ENCODE assay signal across 11 cellular contexts in genomic region chr3:134330895-134331810, GRCh38. TPM values are rescaled to one million over a fixed set of nuclear protein-coding genes. Genes with fewer than 3 reads are reported as not detected.
DNase-seq lines count a peak whose midpoint lies in the region; TF ChIP-seq lines count a peak whose summit lies in the region.
"Had no signal": no experiment of that assay in that cellular context is flagged by ENCODE, and none has a peak within 500 bp of the region (broad histone marks: within the 10 kb centered on the region; RNA-seq: fewer than 3 reads in every experiment).

No MANE protein-coding gene starts in this region.

- H3K4me3 Mint-ChIP-seq in endodermal cell, result no peak overlapping the region
- H3K4me3 Mint-ChIP-seq: activated B cell treated with CpG ODN at 0.5 μM for 24 hours had no signal

- DNase-seq in A172 (ENCODE audit: low spot score), result peak; percentile 80
- peak; percentile 84 for DNase-seq in M059J (ENCODE audit: low read depth)
- DNase-seq in endodermal cell, result peak; percentile 77
- no peak for DNase-seq in DMS53 (lab: John Stamatoyannopoulos, UW)
- no peak for DNase-seq in GM10266 (ENCODE audit: extremely low spot score)
- no peak for DNase-seq in COR-L47 (lab: John Stamatoyannopoulos, UW)
- DNase-seq in SHP77 (lab: John Stamatoyannopoulos, UW), result no peak
- DNase-seq: activated B cell treated with CpG ODN at 0.5 μM for 24 hours, anterior cingulate cortex, NCI-H2081 treated with DMSO at 0.1 percent for 48 hours had no signal

- H3K27me3 ChIP-seq in endodermal cell (ENCODE audit: control insufficient read depth, insufficient read depth, low read length, poor library complexity, severe bottlenecking), result no peaks in the 10 kb centered on the region
- no peaks in the 10 kb centered on the region for H3K27me3 ChIP-seq in mucosa of rectum (ENCODE audit: control insufficient read depth in 2 of 2, insufficient read depth in 2 of 2, low read length in 2 of 2)

- H3K4me1 Mint-ChIP-seq in endodermal cell, result peaks cover 60% of the 10 kb centered on the region
- H3K4me1 Mint-ChIP-seq: activated B cell treated with CpG ODN at 0.5 μM for 24 hours had no signal

- peak overlapping the region; percentile 83 for H3K27ac Mint-ChIP-seq in endodermal cell
- H3K27ac Mint-ChIP-seq: activated B cell treated with CpG ODN at 0.5 μM for 24 hours had no signal

- H3K9ac ChIP-seq in endodermal cell (ENCODE audit: extremely low read depth, low read length, poor library complexity, severe bottlenecking), result no peak overlapping the region
- no peak overlapping the region for H3K9ac ChIP-seq in mucosa of rectum (ENCODE audit: low read depth in 1 of 2, low read length in 2 of 2)

- H3K4me1 ChIP-seq in endodermal cell (ENCODE audit: control insufficient read depth, insufficient read depth, low read length) (peaks cover 45% of the 10 kb centered on the region), mucosa of rectum (ENCODE audit: control insufficient read depth in 2 of 2, insufficient read depth in 2 of 2, low read length in 2 of 2) (peaks cover 0 to 16% of the 10 kb centered on the region in 2 donors)

- H3K36me3 ChIP-seq in endodermal cell (ENCODE audit: control insufficient read depth, insufficient read depth, low read length) (no peaks in the 10 kb centered on the region), mucosa of rectum (ENCODE audit: control insufficient read depth in 2 of 2, insufficient read depth in 2 of 2, low read length in 2 of 2) (no peaks in the 10 kb centered on the region)

- TF ChIP-seq CTCF in endodermal cell (conservative IDR thresholded peaks at IDR 0.05), result no peak
- TF ChIP-seq CTCF in GM10266 (IDR thresholded peaks at IDR 0.05; ENCODE audit: control insufficient read depth, insufficient read depth, low read depth, missing control alignments), result no peak

- no peaks in the 10 kb centered on the region for H3K9me3 Mint-ChIP-seq in endodermal cell
- H3K9me3 Mint-ChIP-seq: activated B cell treated with CpG ODN at 0.5 μM for 24 hours had no signal

- H3K9me3 ChIP-seq in endodermal cell (ENCODE audit: control insufficient read depth, low read length) (no peaks in the 10 kb centered on the region), mucosa of rectum (ENCODE audit: control insufficient read depth in 2 of 2, low read length in 2 of 2) (no peaks in the 10 kb centered on the region)

- no peaks in the 10 kb centered on the region for H3K36me3 Mint-ChIP-seq in endodermal cell (ENCODE audit: low read depth)

- H3K27me3 Mint-ChIP-seq in endodermal cell (ENCODE audit: insufficient read depth), result no peaks in the 10 kb centered on the region

- WGBS in endodermal cell (ENCODE audit: insufficient coverage in 1 of 2, insufficient read length in 1 of 2), 2 experiments, result 93% methylated on average over 6 of the region's 6 CpGs; no CpG with 5 or more reads in 1 of the 2 experiments

- no peak overlapping the region for H3K4me3 ChIP-seq in endodermal cell (ENCODE audit: low read length)
- H3K4me3 ChIP-seq in mucosa of rectum (ENCODE audit: low read length in 2 of 2), result no peak overlapping the region

- H3K27ac ChIP-seq in endodermal cell (ENCODE audit: low read depth, low read length) (peak overlapping the region; percentile 13), mucosa of rectum (ENCODE audit: low read depth in 2 of 2, low read length in 2 of 2) (peak overlapping the region; percentile 4 to 8)

RNA-seq across cellular contexts. Expression of gene AMOTL2, which starts 43.1 kb away (rescaled TPM):
- total RNA-seq in A172 (2014; rRNA removed; shearing (Covaris generic)), result 168 and 182 TPM in 2 replicates
- total RNA-seq in M059J (2014; rRNA removed; shearing (Covaris generic)), result 71.9 and 96.1 TPM in 2 replicates
- total RNA-seq in endodermal cell, result 100 to 1,000 TPM; 109 to 153 TPM
- 59.2 TPM for polyA plus RNA-seq in endodermal cell (2013, experiment 1 of 2)
- polyA plus RNA-seq in endodermal cell (2013, experiment 2 of 2), result 56.9 TPM
- total RNA-seq: activated B cell treated with CpG ODN at 0.5 μM for 24 hours had no signal

Comparison
In these comparisons a context has a peak if more than half of its experiments do, and no peak if none do; other contexts are left out.
1. DNase-seq: peak in A172 (single experiment), M059J (single experiment) and endodermal cell (single experiment); none in DMS53 (single experiment), GM10266 (single experiment), COR-L47 (single experiment) and SHP77 (0 of 2).